ENCODE assay signal across 8 cellular contexts in genomic region chr1:66930823-66931174, GRCh38. TPM values are rescaled to one million over a fixed set of nuclear protein-coding genes. Genes with fewer than 3 reads are reported as not detected.
A peak's percentile ranks its signal among the peaks of the same experiment; 100 is the strongest.
DNase-seq lines count a peak whose midpoint lies in the region; ATAC-seq and TF ChIP-seq lines count a peak whose summit lies in the region.

No MANE protein-coding gene starts in this region.

- H3K27me3 Mint-ChIP-seq in activated T-cell treated with anti-CD3 and anti-CD28 coated beads, Interleukin-2, amount 50 U/mL, for 4 hours (ENCODE audit: low read depth) = no peaks in the 10 kb centered on the region
- no peaks in the 10 kb centered on the region for H3K27me3 Mint-ChIP-seq in activated naive CD8-positive, alpha-beta T cell treated with anti-CD3 and anti-CD28 coated beads, Interleukin-2, amount 50 U/mL, for 24 hours

- H3K36me3 ChIP-seq in tibial artery = no peaks in the 10 kb centered on the region

- H3K9me3 ChIP-seq in tibial artery = no peaks in the 10 kb centered on the region

- H3K4me1 Mint-ChIP-seq in activated T-cell treated with anti-CD3 and anti-CD28 coated beads, Interleukin-2, amount 50 U/mL, for 4 hours (ENCODE audit: low read depth) = peaks cover 55% of the 10 kb centered on the region
- H3K4me1 Mint-ChIP-seq in activated naive CD8-positive, alpha-beta T cell treated with anti-CD3 and anti-CD28 coated beads, Interleukin-2, amount 50 U/mL, for 24 hours = peaks cover 71% of the 10 kb centered on the region

- no peaks in the 10 kb centered on the region for H3K9me3 Mint-ChIP-seq in activated T-cell treated with anti-CD3 and anti-CD28 coated beads, Interleukin-2, amount 50 U/mL, for 4 hours
- no peaks in the 10 kb centered on the region for H3K9me3 Mint-ChIP-seq in activated naive CD8-positive, alpha-beta T cell treated with anti-CD3 and anti-CD28 coated beads, Interleukin-2, amount 50 U/mL, for 24 hours

- no peak for ATAC-seq in activated T-cell treated with anti-CD3 and anti-CD28 coated beads, Interleukin-2, amount 50 U/mL, for 4 hours
- no peak for ATAC-seq in activated naive CD8-positive, alpha-beta T cell treated with anti-CD3 and anti-CD28 coated beads, Interleukin-2, amount 50 U/mL, for 24 hours
- ATAC-seq in left lobe of liver = peak; percentile 1
- ATAC-seq in GM19397 (IDR thresholded peaks at IDR 0.05; ENCODE audit: unreplicated experiment) = no peak
- no peak for ATAC-seq in GM18909 (IDR thresholded peaks at IDR 0.05; ENCODE audit: poor library complexity, unreplicated experiment)

- TF ChIP-seq CTCF in tibial artery (IDR thresholded peaks at IDR 0.05) = no peak

- H3K27ac Mint-ChIP-seq in activated naive CD8-positive, alpha-beta T cell treated with anti-CD3 and anti-CD28 coated beads, Interleukin-2, amount 50 U/mL, for 24 hours = peak overlapping the region; percentile 93

- intact Hi-C loops in tibial artery (cut with DNase I; ENCODE audit: low total_unique reads) = no loop called here

- DNase-seq in activated T-cell treated with anti-CD3 and anti-CD28 coated beads, Interleukin-2, amount 50 U/mL, for 4 hours = no peak
- DNase-seq in activated T-cell treated with anti-CD3 and anti-CD28 coated beads for 4 hours (no peak), left lobe of liver (ENCODE audit: low spot score) (no peak), tibial artery (no peak), medulla oblongata (ENCODE audit: extremely low spot score) (no peak)
- no peak for DNase-seq in activated naive CD8-positive, alpha-beta T cell treated with anti-CD3 and anti-CD28 coated beads, Interleukin-2, amount 50 U/mL, for 24 hours

- peak overlapping the region; percentile 80 to 81 for H3K4me3 ChIP-seq in tibial artery

- H3K4me3 Mint-ChIP-seq in activated T-cell treated with anti-CD3 and anti-CD28 coated beads, Interleukin-2, amount 50 U/mL, for 4 hours = peak overlapping the region; percentile 91
- peak overlapping the region; percentile 94 for H3K4me3 Mint-ChIP-seq in activated naive CD8-positive, alpha-beta T cell treated with anti-CD3 and anti-CD28 coated beads, Interleukin-2, amount 50 U/mL, for 24 hours

- H3K27ac ChIP-seq in tibial artery = peak overlapping the region; percentile 95 to 98

- H3K36me3 Mint-ChIP-seq in activated T-cell treated with anti-CD3 and anti-CD28 coated beads, Interleukin-2, amount 50 U/mL, for 4 hours (ENCODE audit: insufficient read depth) = no peaks in the 10 kb centered on the region
- peaks cover 25% of the 10 kb centered on the region for H3K36me3 Mint-ChIP-seq in activated naive CD8-positive, alpha-beta T cell treated with anti-CD3 and anti-CD28 coated beads, Interleukin-2, amount 50 U/mL, for 24 hours (ENCODE audit: low read depth)

- peaks cover 0 to 63% (median 19%) of the 10 kb centered on the region in 4 donors for H3K4me1 ChIP-seq in tibial artery

- no peaks in the 10 kb centered on the region for H3K27me3 ChIP-seq in tibial artery

RNA-seq across cellular contexts. Expression of gene MIER1, which starts 6.0 kb away (rescaled TPM):
- 10 to 100 TPM; 60.5 to 70.1 (median 64.2) TPM for total RNA-seq in activated T-cell treated with anti-CD3 and anti-CD28 coated beads, Interleukin-2, amount 50 U/mL, for 4 hours
- 12.7 TPM for total RNA-seq in left lobe of liver

RNA-seq across cellular contexts. Expression of gene DNAI4, which starts 6.1 kb away (rescaled TPM):
- 1 to 10 TPM; 1.2 to 2.6 (median 1.3) TPM for total RNA-seq in activated T-cell treated with anti-CD3 and anti-CD28 coated beads, Interleukin-2, amount 50 U/mL, for 4 hours
- 1.4 TPM for total RNA-seq in left lobe of liver
